Comparison of ENCODE assay signal across 1 cellular context in genomic region chr13:31282741-31283455, GRCh38.
TF ChIP-seq lines count a peak whose summit lies in the region.

No MANE protein-coding gene starts in this region.

TF ChIP-seq in K562, 482 proteins besides CTCF, POLR2A, EP300 and RAD21:
- TF ChIP-seq NFIC (IDR thresholded peaks at IDR 0.05) (peak; percentile 23; the same call in 1 of the 2 replicates), KLF10 (CRISPR knock-in tag; IDR thresholded peaks at IDR 0.05) (no peak), FOSL1 (tag; conservative IDR thresholded peaks at IDR 0.05) (no peak), ZNF507 (tag; conservative IDR thresholded peaks at IDR 0.05) (no peak), SETDB1 (IDR thresholded peaks at IDR 0.05; ENCODE audit: low read length) (no peak), ZSCAN29 (IDR thresholded peaks at IDR 0.05) (no peak)
TF ChIP-seq in K562: peak in this region for 1.
